ENCODE assay signal across 8 cellular contexts in the genomic region with DNA sequence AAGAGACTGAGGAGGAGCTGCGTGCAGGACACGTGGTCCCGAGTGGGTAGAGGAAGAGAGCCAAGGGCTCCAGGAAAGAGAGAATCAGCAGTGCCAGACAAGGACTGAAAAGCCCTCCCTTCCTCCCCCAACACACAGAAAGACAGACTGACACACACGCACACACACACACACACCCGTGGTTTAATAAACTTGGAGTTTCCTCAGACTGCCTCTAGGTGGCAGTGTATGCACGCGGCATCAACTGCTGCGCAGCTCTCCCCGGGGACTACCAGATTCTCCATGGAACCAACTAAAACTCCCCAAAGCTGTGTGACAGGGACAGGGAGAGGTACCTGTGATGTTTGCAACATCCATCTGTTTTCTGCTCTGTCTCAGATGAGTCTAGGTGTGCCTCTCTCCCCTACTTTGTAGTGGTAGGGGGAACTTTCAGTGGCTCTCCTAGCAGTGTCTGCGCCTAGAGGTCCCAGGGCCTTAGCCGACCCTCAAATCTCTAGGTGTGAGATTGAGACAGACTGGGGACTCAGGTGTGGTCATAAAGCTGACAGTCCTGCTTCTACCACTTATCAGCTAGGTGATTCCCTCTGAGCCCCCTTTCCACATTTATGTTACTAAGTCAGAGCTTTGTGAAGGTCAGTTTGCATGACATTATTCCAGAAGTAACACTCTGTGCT. TPM values are rescaled to one million over a fixed set of nuclear protein-coding genes. Genes with fewer than 3 reads are reported as not detected.
DNase-seq lines count a peak whose midpoint lies in the region; ATAC-seq, FAIRE-seq and TF ChIP-seq lines count a peak whose summit lies in the region.

No MANE protein-coding gene starts in this region.

- 13% methylated on average over 8 of the region's 11 CpGs for WGBS in HepG2 (ENCODE audit: low lambda C conversion rate)

- H3K4me1 Mint-ChIP-seq in chondrocyte (ENCODE audit: low read depth), result peaks cover 16% of the 10 kb centered on the region

- TF ChIP-seq POLR2A in HepG2 (IDR thresholded peaks at IDR 0.05; ENCODE audit: insufficient read depth in 1 of 2, low read depth in 2 of 2, low read length in 2 of 2), result no peak

- TF ChIP-seq EP300 in HepG2 (IDR thresholded peaks at IDR 0.05; ENCODE audit: low read depth in 2 of 2, low read length in 2 of 2) (no peak), HepG2 (CRISPR knock-in tag; IDR thresholded peaks at IDR 0.05; ENCODE audit: borderline replicate concordance) (no peak)

- peak overlapping the region; percentile 37; the same call in 1 of the 2 replicates for H3K4me2 ChIP-seq in HepG2 (ENCODE audit: low read depth, low read length)

- H3K27ac Mint-ChIP-seq in chondrocyte (ENCODE audit: unreplicated experiment), result peak overlapping the region; percentile 70

- TF ChIP-seq CTCF in 22Rv1 (IDR thresholded peaks at IDR 0.05) (peak; percentile 85), GM12875 (IDR thresholded peaks at IDR 0.05; ENCODE audit: borderline replicate concordance, insufficient read depth, low read depth, low read length) (peak; percentile 92), WERI-Rb-1 (IDR thresholded peaks at IDR 0.05; ENCODE audit: low read depth, low read length) (peak; percentile 92), chondrocyte (IDR thresholded peaks at IDR 0.05) (peak; percentile 80), HepG2 (CRISPR knock-in tag; IDR thresholded peaks at IDR 0.05) (peak; percentile 78)

- H3K9me3 Mint-ChIP-seq in chondrocyte (ENCODE audit: low read depth), result no peaks in the 10 kb centered on the region

- H4K20me1 ChIP-seq in HepG2 (ENCODE audit: insufficient read depth, low read length), result no peaks in the 10 kb centered on the region

- no peaks in the 10 kb centered on the region for H3K79me2 ChIP-seq in HepG2 (ENCODE audit: insufficient read depth, low read length)

- H3K9ac ChIP-seq in HepG2 (ENCODE audit: insufficient read depth, low read depth, low read length), result no peak overlapping the region

- peaks cover 4% of the 10 kb centered on the region for H3K27me3 Mint-ChIP-seq in chondrocyte (ENCODE audit: low read depth)

- TF ChIP-seq RAD21 in HepG2 (CRISPR knock-in tag; IDR thresholded peaks at IDR 0.05), result peak; percentile 51; the same call in 1 of the 2 replicates

- H3K27me3 ChIP-seq in WERI-Rb-1 (ENCODE audit: insufficient read depth, low read depth, severe bottlenecking) (no peaks in the 10 kb centered on the region), HepG2 (ENCODE audit: control insufficient read depth in 1 of 2, insufficient read depth in 2 of 2, low read length in 2 of 2) (no peaks in the 10 kb centered on the region)

- in situ Hi-C loops in HepG2 (cut with HindIII; ENCODE audit: extremely low pct_ligation_motif_present, low pct_unique_long_range_greater_than_20kb), result loop anchor here (5.0 kb wide), 1 partner anchor 57 kb away; no protein-coding TSS in a partner anchor

- H3K36me3 ChIP-seq in WERI-Rb-1 (no peaks in the 10 kb centered on the region), HepG2 (replicated peaks in 1 of 2; ENCODE audit: control insufficient read depth in 1 of 2, insufficient read depth in 2 of 2, low read length in 2 of 2) (no peaks in the 10 kb centered on the region)

- ATAC-seq in HG02623 (IDR thresholded peaks at IDR 0.05; ENCODE audit: unreplicated experiment) (peak; percentile 76), HepG2 (peak; percentile 91)

- no peaks in the 10 kb centered on the region for H3K36me3 Mint-ChIP-seq in chondrocyte (ENCODE audit: low read depth)

- H2AFZ ChIP-seq in HepG2 (ENCODE audit: low read length), result no peak overlapping the region

- intact Hi-C loops in HepG2 (cut with micrococcal nuclease; ENCODE audit: unreplicated experiment), result loop anchor here (1.0 to 10.0 kb wide), 7 partner anchors 37 to 480 kb away; partner anchors contain the start of gene PRXL2A

- H3K4me3 Mint-ChIP-seq in chondrocyte (ENCODE audit: unreplicated experiment), result no peak overlapping the region

- no TSS peak for BruUV-seq in HepG2 (replicated peaks; lab: Mats Ljungman, UMichigan)

- DNase-seq in MV-4-11 (lab: John Stamatoyannopoulos, UW), result peak; percentile 70
- DNase-seq in WERI-Rb-1, result peak; percentile 63
- no peak for DNase-seq in chondrocyte (ENCODE audit: low spot score)
- DNase-seq in HepG2 (ENCODE audit: low spot score), result peak; percentile 58
- DNase-seq in stimulated activated CD8-positive, alpha-beta memory T cell treated with anti-CD3 and anti-CD28 coated beads, Interleukin-15, amount 100 ng/mL, for 1 hour (ENCODE audit: low read depth), result peak; percentile 56

- peaks cover 53% of the 10 kb centered on the region for H3K4me1 ChIP-seq in HepG2 (ENCODE audit: insufficient read depth, low read length)

- peak; percentile 26 for FAIRE-seq in HepG2 (lab: Jason Lieb, UNC)

- H3K27ac ChIP-seq in 22Rv1, result no peak overlapping the region
- H3K27ac ChIP-seq in WERI-Rb-1, result no peak overlapping the region
- H3K27ac ChIP-seq in HepG2 (ENCODE audit: extremely low read length, insufficient read depth, low read length), result no peak overlapping the region

- H3K9me3 ChIP-seq in WERI-Rb-1 (ENCODE audit: severe bottlenecking) (no peaks in the 10 kb centered on the region), HepG2 (ENCODE audit: low read length) (no peaks in the 10 kb centered on the region)

- H3K4me3 ChIP-seq in GM12875 (ENCODE audit: low read depth, low read length) (no peak overlapping the region), WERI-Rb-1 (ENCODE audit: low read depth, low read length) (no peak overlapping the region), HepG2 (replicated peaks in 1 of 3; ENCODE audit: insufficient read depth in 1 of 3, low read depth in 2 of 3, low read length in 3 of 3) (no peak overlapping the region)

- POLR2A ChIA-PET in HepG2 (lab: Yijun Ruan, JAX), result interaction anchor here (1.0 to 3.5 kb wide), 4 partner anchors 37 to 62 kb away, joined by 3 to 28 read pairs (median 8); partner anchors contain the start of gene PRXL2A

- CTCF ChIA-PET in HepG2 (lab: Yijun Ruan, JAX; ENCODE audit: low intra/inter-chr PET ratio, low total read pairs), result interaction anchor here (0.7 to 4.5 kb wide), 6 partner anchors 16 to 123 kb away, joined by 3 to 65 read pairs (median 7); no protein-coding TSS in a partner anchor

TF ChIP-seq in HepG2, 621 proteins besides CTCF, POLR2A, EP300 and RAD21 (continues in another document):
- TF ChIP-seq KDM2A (CRISPR knock-in tag; IDR thresholded peaks at IDR 0.05; ENCODE audit: borderline replicate concordance, low read depth) (0 out of 2 replicates have a peak, but pooled peaks have one; percentile 35), MAX (IDR thresholded peaks at IDR 0.05) (0 out of 2 replicates have a peak, but pooled peaks have one; percentile 17)

RNA-seq across cellular contexts. Expression of gene TSPAN14, which starts 9.3 kb away (rescaled TPM):
- total RNA-seq in chondrocyte (23.0 to 57.4 TPM (median 53.8 TPM) in 3 replicates), HepG2 (2016; rRNA removed; fragmentation: Illumina TruSeq; extraction: Trizol) (17.4 and 24.1 TPM in 2 replicates)
- total RNA-seq in HepG2 (2016; cell fraction: cytosol; rRNA removed; fragmentation: Illumina TruSeq; extraction: Trizol; ENCODE audit: low read depth), result 5.0 and 6.4 TPM in 2 replicates
- total RNA-seq in HepG2 (2016; cell fraction: insoluble cytoplasmic fraction; rRNA removed; fragmentation: Illumina TruSeq; extraction: Trizol), result 16.0 and 24.8 TPM in 2 replicates
- 15.7 and 18.1 TPM in 2 replicates for total RNA-seq in HepG2 (2016; cell fraction: membrane; rRNA removed; fragmentation: Illumina TruSeq; extraction: Trizol)
- total RNA-seq in HepG2 (2016; cell fraction: nucleus; rRNA removed; fragmentation: Illumina TruSeq; extraction: Trizol), result 28.9 and 38.5 TPM in 2 replicates
- 73.8 and 80.6 TPM in 2 replicates for polyA plus RNA-seq in HepG2 (2011; rRNA removed)
- 66.9 and 68.7 TPM in 2 replicates for polyA plus RNA-seq in HepG2 (2011; cell fraction: cytosol; rRNA removed)
- polyA plus RNA-seq in HepG2 (2011; cell fraction: nucleus; rRNA removed), result 64.3 and 75.0 TPM in 2 replicates
- 36.4 and 39.6 TPM in 2 replicates for polyA plus RNA-seq in HepG2 (2012)
- 6.7 and 7.8 TPM in 2 replicates for polyA plus RNA-seq in HepG2 (2016; cell fraction: cytosol; fragmentation: Illumina TruSeq; extraction: Trizol; ENCODE audit: low read depth)
- 19.6 and 25.9 TPM in 2 replicates for polyA plus RNA-seq in HepG2 (2016; cell fraction: insoluble cytoplasmic fraction; fragmentation: Illumina TruSeq; extraction: Trizol; ENCODE audit: low read depth)
- polyA plus RNA-seq in HepG2 (2016; cell fraction: membrane; fragmentation: Illumina TruSeq; extraction: Trizol; ENCODE audit: low read depth), result 15.4 and 16.2 TPM in 2 replicates
- polyA plus RNA-seq in HepG2 (2016; cell fraction: nucleus; fragmentation: Illumina TruSeq; extraction: Trizol; ENCODE audit: insufficient read depth, low read depth), result 59.1 and 62.2 TPM in 2 replicates
- polyA minus RNA-seq in HepG2 (2011; rRNA and poly(A)+ RNA removed; ENCODE audit: low replicate concordance), result 22.0 and 139 TPM in 2 replicates
- polyA minus RNA-seq in HepG2 (2011; cell fraction: cytosol; rRNA and poly(A)+ RNA removed), result 48.1 and 54.0 TPM in 2 replicates
- 39.9 and 48.0 TPM in 2 replicates for polyA minus RNA-seq in HepG2 (2011; cell fraction: nucleus; rRNA and poly(A)+ RNA removed)

RNA-seq across cellular contexts. Expression of gene PRXL2A, which starts 36.4 kb away (rescaled TPM):
- total RNA-seq in chondrocyte, result 47.4 to 86.9 TPM (median 83.9 TPM) in 3 replicates
- total RNA-seq in HepG2 (2016; rRNA removed; fragmentation: Illumina TruSeq; extraction: Trizol), result 57.4 and 79.9 TPM in 2 replicates
- 61.0 and 61.6 TPM in 2 replicates for total RNA-seq in HepG2 (2016; cell fraction: cytosol; rRNA removed; fragmentation: Illumina TruSeq; extraction: Trizol; ENCODE audit: low read depth)
- 60.4 and 81.6 TPM in 2 replicates for total RNA-seq in HepG2 (2016; cell fraction: insoluble cytoplasmic fraction; rRNA removed; fragmentation: Illumina TruSeq; extraction: Trizol)
- 103 and 106 TPM in 2 replicates for total RNA-seq in HepG2 (2016; cell fraction: membrane; rRNA removed; fragmentation: Illumina TruSeq; extraction: Trizol)
- 46.3 and 54.0 TPM in 2 replicates for total RNA-seq in HepG2 (2016; cell fraction: nucleus; rRNA removed; fragmentation: Illumina TruSeq; extraction: Trizol)
- polyA plus RNA-seq in HepG2 (2011; rRNA removed), result 43.9 and 44.0 TPM in 2 replicates
- 30.6 and 48.5 TPM in 2 replicates for polyA plus RNA-seq in HepG2 (2011; cell fraction: cytosol; rRNA removed)
- 9.3 and 15.2 TPM in 2 replicates for polyA plus RNA-seq in HepG2 (2011; cell fraction: nucleus; rRNA removed)
- polyA plus RNA-seq in HepG2 (2012), result 75.8 and 86.2 TPM in 2 replicates
- polyA plus RNA-seq in HepG2 (2016; cell fraction: cytosol; fragmentation: Illumina TruSeq; extraction: Trizol; ENCODE audit: low read depth), result 96.8 and 103 TPM in 2 replicates
- polyA plus RNA-seq in HepG2 (2016; cell fraction: insoluble cytoplasmic fraction; fragmentation: Illumina TruSeq; extraction: Trizol; ENCODE audit: low read depth), result 78.0 and 79.1 TPM in 2 replicates
- 115 and 119 TPM in 2 replicates for polyA plus RNA-seq in HepG2 (2016; cell fraction: membrane; fragmentation: Illumina TruSeq; extraction: Trizol; ENCODE audit: low read depth)
- polyA plus RNA-seq in HepG2 (2016; cell fraction: nucleus; fragmentation: Illumina TruSeq; extraction: Trizol; ENCODE audit: insufficient read depth, low read depth), result 101 and 103 TPM in 2 replicates
- 10.9 and 11.9 TPM in 2 replicates for polyA minus RNA-seq in HepG2 (2011; rRNA and poly(A)+ RNA removed; ENCODE audit: low replicate concordance)
- 18.7 and 25.3 TPM in 2 replicates for polyA minus RNA-seq in HepG2 (2011; cell fraction: cytosol; rRNA and poly(A)+ RNA removed)
- 10.4 and 12.6 TPM in 2 replicates for polyA minus RNA-seq in HepG2 (2011; cell fraction: nucleus; rRNA and poly(A)+ RNA removed)
